26 cellular contexts compared by ENCODE assay signal in the genomic region with DNA sequence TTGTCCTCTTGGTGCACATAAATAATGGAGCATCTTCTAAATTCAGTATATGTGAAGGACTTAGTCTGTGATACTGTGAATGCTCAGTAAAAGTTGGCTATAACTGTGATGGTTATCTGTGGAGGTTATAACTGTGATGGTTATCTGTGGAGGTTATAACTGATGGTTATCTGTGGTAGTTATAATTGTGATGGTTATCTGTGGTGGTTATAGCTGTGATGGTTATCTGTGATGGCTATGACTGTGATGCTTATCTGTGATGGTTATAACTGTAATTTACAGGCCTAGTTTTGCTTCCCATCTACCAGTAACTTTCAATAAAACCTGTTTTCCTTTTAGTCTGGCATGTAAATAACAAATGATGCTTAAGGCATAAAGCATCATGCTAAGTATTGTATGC. TPM values are rescaled to one million over a fixed set of nuclear protein-coding genes. Genes with fewer than 3 reads are reported as not detected.
DNase-seq lines count a peak whose midpoint lies in the region; ATAC-seq and TF ChIP-seq lines count a peak whose summit lies in the region.
"Had no signal": no experiment of that assay in that cellular context is flagged by ENCODE, and none has a peak within 500 bp of the region (broad histone marks: within the 10 kb centered on the region; RNA-seq: fewer than 3 reads in every experiment).

No MANE protein-coding gene starts in this region.

- H3K36me3 ChIP-seq in breast epithelium = no peaks in the 10 kb centered on the region
- H3K36me3 ChIP-seq in mesenchymal stem cell (ENCODE audit: control insufficient read depth in 1 of 2, insufficient read depth in 2 of 2, low read depth in 1 of 2, low read length in 2 of 2) = no peaks in the 10 kb centered on the region
- no peaks in the 10 kb centered on the region for H3K36me3 ChIP-seq in H7 (replicated peaks; ENCODE audit: control insufficient read depth, insufficient read depth, low read length)
- H3K36me3 ChIP-seq: ovary, stomach, transverse colon had no signal

- TF ChIP-seq CTCF in breast epithelium (IDR thresholded peaks at IDR 0.05) (no peak), MCF 10A (IDR thresholded peaks at IDR 0.05; ENCODE audit: unreplicated experiment) (no peak)

- H2BK12ac ChIP-seq in mesenchymal stem cell (ENCODE audit: low read length in 2 of 2) = no peak overlapping the region

- no peak overlapping the region for H3K4me3 Mint-ChIP-seq in MCF 10A (ENCODE audit: unreplicated experiment)
- H3K4me3 Mint-ChIP-seq in activated T-helper 2 cell treated with anti-CD3 and anti-CD28 coated beads, Interferon-gamma antibody, Interleukin-2, Interleukin-4, amounts not matched to agents 10 μg/mL and 5 μg/mL and 100 μg/mL, durations not matched to agents 14 hours and 24 hours and 36 hours (ENCODE audit: low read depth) = no peak overlapping the region

- no peak overlapping the region for H4K8ac ChIP-seq in mesenchymal stem cell (ENCODE audit: low read length)

- H3K9ac ChIP-seq in mesenchymal stem cell (ENCODE audit: low read length) = peak overlapping the region; percentile 79

- no peak for ATAC-seq in HG03520 (IDR thresholded peaks at IDR 0.05; ENCODE audit: unreplicated experiment)
- ATAC-seq: right cardiac atrium had no signal

- H3K27ac Mint-ChIP-seq in MCF 10A (ENCODE audit: low read depth, unreplicated experiment) = no peak overlapping the region
- H3K27ac Mint-ChIP-seq in activated T-helper 2 cell treated with anti-CD3 and anti-CD28 coated beads, Interferon-gamma antibody, Interleukin-2, Interleukin-4, amounts not matched to agents 10 μg/mL and 5 μg/mL and 100 μg/mL, durations not matched to agents 14 hours and 24 hours and 36 hours = peak overlapping the region; percentile 36

- H3K27me3 ChIP-seq in breast epithelium = no peaks in the 10 kb centered on the region
- H3K27me3 ChIP-seq in mesenchymal stem cell (ENCODE audit: control insufficient read depth in 1 of 2, insufficient read depth in 1 of 2, low read length in 2 of 2) = no peaks in the 10 kb centered on the region
- H3K27me3 ChIP-seq in H7 (ENCODE audit: control insufficient read depth, insufficient read depth, low read length) = no peaks in the 10 kb centered on the region
- H3K27me3 ChIP-seq: ovary, stomach, transverse colon had no signal

- no peak overlapping the region for H2BK15ac ChIP-seq in mesenchymal stem cell (ENCODE audit: low read depth, poor library complexity, severe bottlenecking)

- H3K4ac ChIP-seq in mesenchymal stem cell (ENCODE audit: low read depth in 1 of 2, low read length in 2 of 2) = no peak overlapping the region

- no peak overlapping the region for H2BK5ac ChIP-seq in mesenchymal stem cell (ENCODE audit: low read depth, low read length, poor library complexity, severe bottlenecking)

- H3K4me1 ChIP-seq in breast epithelium (peaks cover 20 to 40% of the 10 kb centered on the region in 2 donors), mesenchymal stem cell (ENCODE audit: control insufficient read depth, insufficient read depth, low read depth, low read length) (peaks cover 46% of the 10 kb centered on the region)

- no peak for TF ChIP-seq POLR2A in breast epithelium (IDR thresholded peaks at IDR 0.05)

- no peak overlapping the region for H3K18ac ChIP-seq in mesenchymal stem cell (ENCODE audit: low read depth in 1 of 2, low read length in 2 of 2)

- H3K4me3 ChIP-seq in breast epithelium = no peak overlapping the region
- H3K4me3 ChIP-seq in mesenchymal stem cell (ENCODE audit: insufficient read depth in 1 of 2, low read depth in 1 of 2, low read length in 2 of 2) = no peak overlapping the region
- H3K4me3 ChIP-seq in H7 (ENCODE audit: insufficient read depth, low read depth, low read length) = no peak overlapping the region
- H3K4me3 ChIP-seq: lung had no signal

- no TSS peak for BruUV-seq in MCF 10A (replicated peaks; lab: Mats Ljungman, UMichigan)

- no peak for DNase-seq in breast epithelium (ENCODE audit: low spot score in 2 of 2)
- DNase-seq in MCF 10A (ENCODE audit: unreplicated experiment) = no peak
- no peak for DNase-seq in activated T-helper 2 cell treated with anti-CD3 and anti-CD28 coated beads, Interferon-gamma antibody, Interleukin-2, Interleukin-4, amounts not matched to agents 10 μg/mL and 5 μg/mL and 100 μg/mL, durations not matched to agents 14 hours and 24 hours and 36 hours (ENCODE audit: low spot score)
- DNase-seq in mesenchymal stem cell = no peak
- no peak for DNase-seq in H7
- DNase-seq in NCI-H2227 (lab: John Stamatoyannopoulos, UW; ENCODE audit: unreplicated experiment) = no peak
- no peak for DNase-seq in GDM1 (lab: John Stamatoyannopoulos, UW)
- DNase-seq: activated CD8-positive, alpha-beta memory T cell treated with anti-CD3 and anti-CD28 coated beads for 24 hours; activated naive CD4-positive, alpha-beta T cell treated with anti-CD3 and anti-CD28 coated beads, Interleukin-2, amount 50 U/mL, for 16 hours; activated T-cell treated with anti-CD3 and anti-CD28 coated beads, Interleukin-2, amount 50 U/mL, for 48 hours; AML-193; anterior cingulate cortex; central memory CD4-positive, alpha-beta T cell; GOT3; Kasumi-1; NCI-H1092 treated with DMSO at 0.1 percent for 48 hours; NCI-H2029; NCI-H226; NCI-H748 treated with DMSO at 0.1 percent for 48 hours; ovary; right cardiac atrium; Right ventricle myocardium superior; stomach; transverse colon had no signal

- H3K4me1 Mint-ChIP-seq in MCF 10A (ENCODE audit: insufficient read depth, unreplicated experiment) = peaks cover 35% of the 10 kb centered on the region
- peaks cover 26% of the 10 kb centered on the region for H3K4me1 Mint-ChIP-seq in activated T-helper 2 cell treated with anti-CD3 and anti-CD28 coated beads, Interferon-gamma antibody, Interleukin-2, Interleukin-4, amounts not matched to agents 10 μg/mL and 5 μg/mL and 100 μg/mL, durations not matched to agents 14 hours and 24 hours and 36 hours (ENCODE audit: low read depth)

- no peak overlapping the region for H2AFZ ChIP-seq in mesenchymal stem cell (ENCODE audit: low read depth, low read length)

- intact Hi-C loops in breast epithelium (cut with DNase I; ENCODE audit: low total_unique reads) = no loop called here
- intact Hi-C loops in MCF 10A (cut with micrococcal nuclease) = no loop called here
- intact Hi-C loops in activated T-helper 2 cell treated with anti-CD3 and anti-CD28 coated beads, Interferon-gamma antibody, Interleukin-2, Interleukin-4, amounts not matched to agents 10 μg/mL and 5 μg/mL and 100 μg/mL, durations not matched to agents 14 hours and 24 hours and 36 hours (cut with micrococcal nuclease) = no loop called here

- no peak overlapping the region for H3K14ac ChIP-seq in mesenchymal stem cell (ENCODE audit: low read length in 2 of 2)

- H3K4me2 ChIP-seq in mesenchymal stem cell (ENCODE audit: low read length, poor library complexity, severe bottlenecking) = no peak overlapping the region

- CTCF ChIA-PET in MCF 10A (lab: Yijun Ruan, JAX) = interaction anchor here (0.7 to 1.3 kb wide), 2 partner anchors 49 to 192 kb away, joined by 4 to 7 read pairs; no protein-coding TSS in a partner anchor

- no peaks in the 10 kb centered on the region for H3K79me1 ChIP-seq in mesenchymal stem cell (replicated peaks; ENCODE audit: low read length, poor library complexity, severe bottlenecking)

- peaks cover 9% of the 10 kb centered on the region for H3K36me3 Mint-ChIP-seq in MCF 10A (ENCODE audit: insufficient read depth, unreplicated experiment)
- no peaks in the 10 kb centered on the region for H3K36me3 Mint-ChIP-seq in activated T-helper 2 cell treated with anti-CD3 and anti-CD28 coated beads, Interferon-gamma antibody, Interleukin-2, Interleukin-4, amounts not matched to agents 10 μg/mL and 5 μg/mL and 100 μg/mL, durations not matched to agents 14 hours and 24 hours and 36 hours (ENCODE audit: low read depth)

- peak overlapping the region; percentile 92 to 93 for H3K27ac ChIP-seq in breast epithelium
- H3K27ac ChIP-seq in mesenchymal stem cell (ENCODE audit: low read length, poor library complexity, severe bottlenecking) = no peak overlapping the region

- H2BK120ac ChIP-seq in mesenchymal stem cell (ENCODE audit: low read depth, low read length) = no peak overlapping the region

- no peak overlapping the region for H3K23ac ChIP-seq in mesenchymal stem cell (ENCODE audit: low read length in 2 of 2)

- no peaks in the 10 kb centered on the region for H3K9me3 Mint-ChIP-seq in MCF 10A (ENCODE audit: unreplicated experiment)
- H3K9me3 Mint-ChIP-seq in activated T-helper 2 cell treated with anti-CD3 and anti-CD28 coated beads, Interferon-gamma antibody, Interleukin-2, Interleukin-4, amounts not matched to agents 10 μg/mL and 5 μg/mL and 100 μg/mL, durations not matched to agents 14 hours and 24 hours and 36 hours = no peaks in the 10 kb centered on the region

- H2AK5ac ChIP-seq in mesenchymal stem cell (ENCODE audit: low read length, severe bottlenecking) = no peak overlapping the region

- no peaks in the 10 kb centered on the region for H3K27me3 Mint-ChIP-seq in MCF 10A (ENCODE audit: insufficient read depth, unreplicated experiment)
- H3K27me3 Mint-ChIP-seq in activated T-helper 2 cell treated with anti-CD3 and anti-CD28 coated beads, Interferon-gamma antibody, Interleukin-2, Interleukin-4, amounts not matched to agents 10 μg/mL and 5 μg/mL and 100 μg/mL, durations not matched to agents 14 hours and 24 hours and 36 hours (ENCODE audit: low read depth) = peaks cover 6% of the 10 kb centered on the region

- POLR2A ChIA-PET in MCF 10A (lab: Yijun Ruan, JAX) = interaction anchor here (1.1 to 2.8 kb wide), 7 partner anchors 10 to 79 kb away, joined by 3 to 11 read pairs (median 4); a partner anchor contains a TSS

- H3K9me3 ChIP-seq in breast epithelium (no peaks in the 10 kb centered on the region), mesenchymal stem cell (ENCODE audit: control insufficient read depth, low read length) (no peaks in the 10 kb centered on the region)
- H3K9me3 ChIP-seq: ovary, stomach, transverse colon had no signal

- no peak overlapping the region for H4K91ac ChIP-seq in mesenchymal stem cell (ENCODE audit: low read length)

RNA-seq across cellular contexts. Expression of a gene that starts 16.5 kb away (rescaled TPM):
- total RNA-seq in breast epithelium (10 to 100 TPM in 2 of 3 donors, 1 to 10 TPM in 1; 7.0 to 57.1 (median 52.1) TPM), MCF 10A (2022) (42.6 and 48.4 TPM in 2 replicates)
- total RNA-seq in activated T-helper 2 cell treated with anti-CD3 and anti-CD28 coated beads, Interferon-gamma antibody, Interleukin-2, Interleukin-4, amounts not matched to agents 10 μg/mL and 5 μg/mL and 100 μg/mL, durations not matched to agents 14 hours and 24 hours and 36 hours = 3.7 TPM in 2 replicates
- polyA plus RNA-seq in mesenchymal stem cell (2013, experiment 1 of 2) = 73.1 TPM
- polyA plus RNA-seq in mesenchymal stem cell (2013, experiment 2 of 2) = 71.9 TPM
- total RNA-seq in H7 (2014; rRNA removed; shearing (Covaris generic)) = 143 and 163 TPM in 2 replicates

RNA-seq across cellular contexts. Expression of a gene that starts 33.2 kb away (rescaled TPM):
- total RNA-seq in breast epithelium = 10 to 100 TPM; 20.5 to 33.7 (median 21.0) TPM
- 17.5 and 23.4 TPM in 2 replicates for total RNA-seq in MCF 10A (2022)
- 11.7 and 14.1 TPM in 2 replicates for total RNA-seq in activated T-helper 2 cell treated with anti-CD3 and anti-CD28 coated beads, Interferon-gamma antibody, Interleukin-2, Interleukin-4, amounts not matched to agents 10 μg/mL and 5 μg/mL and 100 μg/mL, durations not matched to agents 14 hours and 24 hours and 36 hours
- polyA plus RNA-seq in mesenchymal stem cell (2013, experiment 1 of 2) = 9.8 TPM
- 10.1 TPM for polyA plus RNA-seq in mesenchymal stem cell (2013, experiment 2 of 2)
- total RNA-seq in H7 (2014; rRNA removed; shearing (Covaris generic)) = 24.8 and 30.2 TPM in 2 replicates

RNA-seq across cellular contexts. Expression of a gene that starts 33.4 kb away (rescaled TPM):
- total RNA-seq in breast epithelium = 10 to 100 TPM; 17.9 to 32.1 (median 29.1) TPM
- total RNA-seq in MCF 10A (2022) = 155 and 174 TPM in 2 replicates
- 76.0 and 76.6 TPM in 2 replicates for total RNA-seq in activated T-helper 2 cell treated with anti-CD3 and anti-CD28 coated beads, Interferon-gamma antibody, Interleukin-2, Interleukin-4, amounts not matched to agents 10 μg/mL and 5 μg/mL and 100 μg/mL, durations not matched to agents 14 hours and 24 hours and 36 hours
- 41.7 TPM for polyA plus RNA-seq in mesenchymal stem cell (2013, experiment 1 of 2)
- polyA plus RNA-seq in mesenchymal stem cell (2013, experiment 2 of 2) = 38.3 TPM
- total RNA-seq in H7 (2014; rRNA removed; shearing (Covaris generic)) = 79.1 and 82.1 TPM in 2 replicates

RNA-seq across cellular contexts. Expression of a gene that starts 39.0 kb away (rescaled TPM):
- total RNA-seq in breast epithelium = 10 to 100 TPM; 12.6 to 21.4 (median 19.3) TPM
- 22.7 and 31.4 TPM in 2 replicates for total RNA-seq in MCF 10A (2022)
- total RNA-seq in activated T-helper 2 cell treated with anti-CD3 and anti-CD28 coated beads, Interferon-gamma antibody, Interleukin-2, Interleukin-4, amounts not matched to agents 10 μg/mL and 5 μg/mL and 100 μg/mL, durations not matched to agents 14 hours and 24 hours and 36 hours = 26.0 and 27.3 TPM in 2 replicates
- polyA plus RNA-seq in mesenchymal stem cell (2013, experiment 1 of 2) = 20.3 TPM
- 19.0 TPM for polyA plus RNA-seq in mesenchymal stem cell (2013, experiment 2 of 2)
- total RNA-seq in H7 (2014; rRNA removed; shearing (Covaris generic)) = 19.6 and 39.2 TPM in 2 replicates
